9 cellular contexts compared by ENCODE assay signal in the genomic region with DNA sequence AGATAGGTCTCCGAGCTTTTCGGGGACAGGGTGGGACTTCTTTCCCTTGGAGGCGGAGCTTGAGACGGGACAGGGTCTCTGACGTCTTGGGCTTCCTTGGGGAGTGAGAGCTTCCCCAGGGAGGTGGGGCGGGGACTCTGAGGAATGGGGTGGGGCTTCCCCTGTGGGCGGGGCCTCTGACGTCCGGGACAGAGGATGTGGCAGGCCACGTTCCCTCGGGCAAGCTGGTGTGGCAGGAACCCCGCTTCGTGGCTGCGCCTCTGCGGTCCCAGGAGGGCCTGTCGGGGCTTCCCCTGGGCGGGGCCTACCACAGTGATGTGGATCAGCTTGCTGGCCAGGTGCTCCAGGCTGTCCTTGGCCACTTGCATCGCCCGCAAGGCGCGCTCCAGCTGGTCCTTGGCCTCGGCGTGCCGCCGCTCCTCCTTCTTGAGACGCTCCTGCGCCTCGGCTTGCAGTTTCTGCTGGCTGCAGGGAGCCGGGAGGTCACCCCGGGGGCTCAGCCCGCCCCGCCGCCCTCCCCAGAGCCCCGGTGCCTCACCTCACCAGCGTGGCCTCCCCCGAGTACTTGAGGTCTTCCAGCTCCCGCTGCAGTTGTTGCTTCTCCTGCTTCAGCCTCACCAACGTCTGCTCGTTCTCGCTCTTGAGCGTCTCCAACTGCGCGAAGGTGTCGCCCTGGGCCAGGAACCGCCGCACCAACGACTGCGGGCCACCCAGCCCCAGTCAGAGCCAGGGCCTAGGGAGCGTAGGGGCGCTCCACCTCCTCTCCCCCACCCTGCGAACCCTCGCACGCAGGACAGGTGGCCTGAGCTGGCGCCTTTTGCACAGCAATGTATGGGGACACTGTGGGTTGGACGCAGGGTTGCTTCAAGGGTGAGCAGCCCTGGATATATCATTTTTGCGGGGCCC. TPM values are rescaled to one million over a fixed set of nuclear protein-coding genes. Genes with fewer than 3 reads are reported as not detected.
DNase-seq lines count a peak whose midpoint lies in the region; ATAC-seq, FAIRE-seq and TF ChIP-seq lines count a peak whose summit lies in the region.
"Had no signal": no experiment of that assay in that cellular context is flagged by ENCODE, and none has a peak within 500 bp of the region (broad histone marks: within the 10 kb centered on the region; RNA-seq: fewer than 3 reads in every experiment).

No MANE protein-coding gene starts in this region.

- ATAC-seq in HG03159 (IDR thresholded peaks at IDR 0.05; ENCODE audit: unreplicated experiment) (peak; percentile 48), GM18870 (IDR thresholded peaks at IDR 0.05; ENCODE audit: unreplicated experiment) (no peak)

- H3K36me3 ChIP-seq in WERI-Rb-1 (no peaks in the 10 kb centered on the region), bronchial epithelial cell (ENCODE audit: control insufficient read depth, insufficient read depth, low read length) (no peaks in the 10 kb centered on the region)

- peaks cover 65% of the 10 kb centered on the region for H3K27me3 ChIP-seq in WERI-Rb-1 (ENCODE audit: insufficient read depth, low read depth, severe bottlenecking)
- H3K27me3 ChIP-seq in bronchial epithelial cell (ENCODE audit: control insufficient read depth, insufficient read depth, low read length), result peaks cover 12% of the 10 kb centered on the region

- H3K27ac ChIP-seq in WERI-Rb-1, result no peak overlapping the region

- TF ChIP-seq CTCF in GM12875 (IDR thresholded peaks at IDR 0.05; ENCODE audit: borderline replicate concordance, insufficient read depth, low read depth, low read length) (no peak), WERI-Rb-1 (IDR thresholded peaks at IDR 0.05; ENCODE audit: low read depth, low read length) (no peak), bronchial epithelial cell (IDR thresholded peaks at IDR 0.05; ENCODE audit: insufficient read depth, low read length, severe bottlenecking) (no peak)

- H3K4me3 ChIP-seq in GM12875 (ENCODE audit: low read depth, low read length), result peak overlapping the region; percentile 39
- H3K4me3 ChIP-seq in WERI-Rb-1 (ENCODE audit: low read depth, low read length), result peak overlapping the region; percentile 5
- peak overlapping the region; percentile 9 for H3K4me3 ChIP-seq in bronchial epithelial cell (ENCODE audit: low read depth, low read length)

- DNase-seq in WERI-Rb-1, result peak; percentile 57
- DNase-seq in bronchial epithelial cell (ENCODE audit: low read depth), result peak; percentile 85
- DNase-seq in kidney tubule cell (ENCODE audit: low spot score), result peak; percentile 59
- peak; percentile 59 for DNase-seq in stimulated activated CD4-positive, alpha-beta T cell treated with anti-CD3 and anti-CD28 coated beads, Interleukin-4, amount 100 ng/mL, for 24 hours
- DNase-seq in GF-D8 (lab: John Stamatoyannopoulos, UW), result no peak

- FAIRE-seq in bronchial epithelial cell (lab: Jason Lieb, UNC), result no peak
- FAIRE-seq: TTC549 had no signal

- H3K9me3 ChIP-seq in WERI-Rb-1 (ENCODE audit: severe bottlenecking), result peaks cover 6% of the 10 kb centered on the region

RNA-seq across cellular contexts. Expression of a gene that starts 3.3 kb away (rescaled TPM):
- 0.26 TPM in 2 replicates for total RNA-seq in bronchial epithelial cell

RNA-seq across cellular contexts. Expression of a gene that starts 12.5 kb away (rescaled TPM):
- not detected in 2 replicates for total RNA-seq in bronchial epithelial cell

RNA-seq across cellular contexts. Expression of a gene that starts 13.0 kb away (rescaled TPM):
- total RNA-seq in bronchial epithelial cell, result 67.9 and 75.8 TPM in 2 replicates

RNA-seq across cellular contexts. Expression of a gene that starts 38.3 kb away (rescaled TPM):
- 0.26 and 1.0 TPM in 2 replicates for total RNA-seq in bronchial epithelial cell

RNA-seq across cellular contexts. Expression of a gene that starts 48.0 kb away (rescaled TPM):
- 0.53 and 0.90 TPM in 2 replicates for total RNA-seq in bronchial epithelial cell
